In genomic region chr5:36158144-36158543, GRCh38 we compare ENCODE assay signal across 18 cellular contexts. TPM values are rescaled to one million over a fixed set of nuclear protein-coding genes. Genes with fewer than 3 reads are reported as not detected.
A peak's percentile ranks its signal among the peaks of the same experiment; 100 is the strongest.
DNase-seq lines count a peak whose midpoint lies in the region; TF ChIP-seq lines count a peak whose summit lies in the region.
"Had no signal": no experiment of that assay in that cellular context is flagged by ENCODE, and none has a peak within 500 bp of the region (broad histone marks: within the 10 kb centered on the region; RNA-seq: fewer than 3 reads in every experiment).

No MANE protein-coding gene starts in this region.

- H3K9me3 ChIP-seq in Caco-2 (peaks cover 5% of the 10 kb centered on the region; the same call in 1 of the 2 replicates), adipocyte (ENCODE audit: control insufficient read depth, low read length) (no peaks in the 10 kb centered on the region), tibial nerve (no peaks in the 10 kb centered on the region)
- H3K9me3 ChIP-seq: BLaER1 had no signal

- DNase-seq in Caco-2 (no peak), MV-4-11 (lab: John Stamatoyannopoulos, UW) (peak; percentile 43), adipocyte (ENCODE audit: low read depth) (peak; percentile 93), lung microvascular endothelial cell (ENCODE audit: low read depth in 2 of 2) (peak; percentile 7 to 39), NCI-H510A treated with DMSO at 0.1 percent for 48 hours (lab: John Stamatoyannopoulos, UW) (no peak), COLO829 (ENCODE audit: low spot score) (no peak), tibial nerve (ENCODE audit: low spot score in 2 of 2) (no peak), NCI-H187 treated with DMSO at 0.1 percent for 48 hours (lab: John Stamatoyannopoulos, UW) (no peak)
- DNase-seq: activated CD8-positive, alpha-beta memory T cell treated with anti-CD3 and anti-CD28 coated beads for 24 hours; activated effector memory CD4-positive, alpha-beta T cell treated with Interleukin-2 at 50 U/mL for 16 hours; head of caudate nucleus; naive thymus-derived CD8-positive, alpha-beta T cell; NCI-H1105 treated with DMSO at 0.1 percent for 48 hours; NCI-H526; stimulated activated CD4-positive, alpha-beta T cell treated with anti-CD3 and anti-CD28 coated beads, Interleukin-4, amount 100 ng/mL, for 24 hours; T1000 had no signal

- H3K27me3 Mint-ChIP-seq in Caco-2 (ENCODE audit: insufficient read depth, unreplicated experiment), result no peaks in the 10 kb centered on the region
- H3K27me3 Mint-ChIP-seq: naive thymus-derived CD8-positive, alpha-beta T cell; stimulated activated memory B cell treated with anti-CD40 and anti-IgM and Interleukin-4, amounts not matched to agents 10 μg/mL and 1 μg/mL and 100 μg/mL, for 72 hours had no signal

- BruUV-seq in Caco-2 (replicated peaks; lab: Mats Ljungman, UMichigan), result no TSS peak

- no peak for TF ChIP-seq POLR2A in tibial nerve (IDR thresholded peaks at IDR 0.05)

- TF ChIP-seq EP300 in tibial nerve (IDR thresholded peaks at IDR 0.05), result no peak

- H3K9ac ChIP-seq in adipocyte (ENCODE audit: low read length), result no peak overlapping the region
- H3K9ac ChIP-seq: BLaER1 had no signal

- H3K4me3 ChIP-seq in Caco-2 (ENCODE audit: low read depth, low read length), result no peak overlapping the region
- H3K4me3 ChIP-seq in adipocyte (ENCODE audit: low read length), result no peak overlapping the region
- no peak overlapping the region for H3K4me3 ChIP-seq in tibial nerve
- H3K4me3 ChIP-seq: BLaER1 had no signal

- POLR2A ChIA-PET in Caco-2 (lab: Charles Lee), result no interaction called here

- H3K36me3 ChIP-seq in Caco-2 (ENCODE audit: control insufficient read depth, insufficient read depth, low read length) (peaks cover 7% of the 10 kb centered on the region), adipocyte (ENCODE audit: control insufficient read depth, insufficient read depth, low read length, severe bottlenecking) (peaks cover 48% of the 10 kb centered on the region), tibial nerve (peaks cover 0 to 89% (median 0%) of the 10 kb centered on the region in 3 donors)

- TF ChIP-seq CTCF in Caco-2 (IDR thresholded peaks at IDR 0.05; ENCODE audit: insufficient read depth in 1 of 2, low read depth in 1 of 2, low read length in 1 of 2, severe bottlenecking in 1 of 2, unreplicated experiment in 1 of 2) (no peak), tibial nerve (IDR thresholded peaks at IDR 0.05) (no peak)

- peak overlapping the region; percentile 7 for H3K4me3 Mint-ChIP-seq in Caco-2 (ENCODE audit: unreplicated experiment)
- H3K4me3 Mint-ChIP-seq: naive thymus-derived CD8-positive, alpha-beta T cell; stimulated activated memory B cell treated with anti-CD40 and anti-IgM and Interleukin-4, amounts not matched to agents 10 μg/mL and 1 μg/mL and 100 μg/mL, for 72 hours had no signal

- peaks cover 9% of the 10 kb centered on the region for H3K9me3 Mint-ChIP-seq in Caco-2 (ENCODE audit: unreplicated experiment)
- H3K9me3 Mint-ChIP-seq: naive thymus-derived CD8-positive, alpha-beta T cell; stimulated activated memory B cell treated with anti-CD40 and anti-IgM and Interleukin-4, amounts not matched to agents 10 μg/mL and 1 μg/mL and 100 μg/mL, for 72 hours had no signal

- intact Hi-C loops in Caco-2 (cut with micrococcal nuclease; ENCODE audit: unreplicated experiment), result no loop called here

- peaks cover 73% of the 10 kb centered on the region for H3K4me1 Mint-ChIP-seq in Caco-2 (ENCODE audit: low read depth, unreplicated experiment)

- H3K27ac ChIP-seq in tibial nerve, result no peak overlapping the region
- H3K27ac ChIP-seq: BLaER1 had no signal

- H3K36me3 Mint-ChIP-seq in Caco-2 (ENCODE audit: insufficient read depth, unreplicated experiment), result peaks cover 100% of the 10 kb centered on the region

- H3K4me1 ChIP-seq in Caco-2, result peaks cover 92% of the 10 kb centered on the region
- peaks cover 49% of the 10 kb centered on the region for H3K4me1 ChIP-seq in adipocyte (ENCODE audit: control insufficient read depth, insufficient read depth, low read length)
- H3K4me1 ChIP-seq in tibial nerve, result peaks cover 0 to 30% (median 2%) of the 10 kb centered on the region in 4 donors

- H3K27ac Mint-ChIP-seq in Caco-2 (ENCODE audit: unreplicated experiment), result peak overlapping the region; percentile 38
- H3K27ac Mint-ChIP-seq: stimulated activated memory B cell treated with anti-CD40 and anti-IgM and Interleukin-4, amounts not matched to agents 10 μg/mL and 1 μg/mL and 100 μg/mL, for 72 hours had no signal

- CTCF ChIA-PET in Caco-2 (lab: Charles Lee), result no interaction called here

- 71 to 81% methylated on average over 2 of the region's 2 CpGs for WGBS in tibial nerve, 2 donors

- H3K27me3 ChIP-seq in Caco-2 (replicated peaks; ENCODE audit: control insufficient read depth, insufficient read depth, low read length), result no peaks in the 10 kb centered on the region
- H3K27me3 ChIP-seq in adipocyte (replicated peaks; ENCODE audit: control insufficient read depth, insufficient read depth, low read length), result no peaks in the 10 kb centered on the region
- H3K27me3 ChIP-seq in tibial nerve, result no peaks in the 10 kb centered on the region
- H3K27me3 ChIP-seq: BLaER1 had no signal

RNA-seq across cellular contexts. Expression of gene SKP2, which starts 6.2 kb away (rescaled TPM):
- total RNA-seq in Caco-2 (2022) (192 and 230 TPM in 2 replicates), lung microvascular endothelial cell (9.7 and 14.2 TPM in 2 replicates), tibial nerve (10 to 100 TPM; 12.0 to 20.1 (median 14.7) TPM)

RNA-seq across cellular contexts. Expression of gene LMBRD2, which starts 6.5 kb away (rescaled TPM):
- total RNA-seq in Caco-2 (2022), result 11.5 and 15.2 TPM in 2 replicates
- 4.1 and 7.9 TPM in 2 replicates for total RNA-seq in lung microvascular endothelial cell
- total RNA-seq in tibial nerve, result 10 to 100 TPM in 3 of 4 donors, 1 to 10 TPM in 1; 9.0 to 29.7 (median 15.6) TPM

Comparison
In these comparisons a context has a peak if more than half of its experiments do, and no peak if none do; other contexts are left out.
1. DNase-seq: peak in MV-4-11 (single experiment), adipocyte (single experiment) and lung microvascular endothelial cell (2 of 2); none in Caco-2 (0 of 2), NCI-H510A treated with DMSO at 0.1 percent for 48 hours (single experiment), COLO829 (single experiment), tibial nerve (0 of 2) and NCI-H187 treated with DMSO at 0.1 percent for 48 hours (single experiment).